In the genomic region with DNA sequence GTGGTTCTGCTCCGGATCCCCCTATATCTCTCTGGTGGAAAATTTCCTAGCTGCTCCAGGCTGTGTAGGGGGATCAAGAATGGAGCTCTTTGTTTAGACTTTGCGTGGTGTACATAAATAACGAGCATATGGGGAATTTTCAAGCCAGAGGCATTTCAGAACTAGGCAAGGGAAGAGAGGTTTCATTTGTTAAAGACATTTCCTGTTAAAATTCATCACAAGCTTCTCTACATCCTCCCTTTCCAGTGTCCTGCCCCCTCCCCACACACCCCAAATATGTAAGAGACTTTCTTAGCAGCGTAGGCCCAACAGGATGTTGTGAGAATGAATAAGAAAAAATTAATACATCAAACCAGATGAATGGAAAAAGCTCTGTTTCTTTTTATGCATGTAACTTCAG, we compare ENCODE assay signal across 28 cellular contexts.
DNase-seq lines count a peak whose midpoint lies in the region; ATAC-seq and TF ChIP-seq lines count a peak whose summit lies in the region.
"Had no signal": no experiment of that assay in that cellular context is flagged by ENCODE, and none has a peak within 500 bp of the region (broad histone marks: within the 10 kb centered on the region; RNA-seq: fewer than 3 reads in every experiment).

No MANE protein-coding gene starts in this region.

- no peaks in the 10 kb centered on the region for H3F3A ChIP-seq in GM23338 (replicated peaks; ENCODE audit: low read depth)

- H3K9me3 Mint-ChIP-seq in activated CD4-positive, alpha-beta T cell treated with anti-CD3 and anti-CD28 coated beads, Interleukin-2, amount 10 ng/mL, durations not matched to agents 24 days and 14 days, result no peaks in the 10 kb centered on the region
- H3K9me3 Mint-ChIP-seq in GM23338, result no peaks in the 10 kb centered on the region
- peaks cover 0 to 11% (median 4%) of the 10 kb centered on the region in 5 experiments for H3K9me3 Mint-ChIP-seq in brain
- H3K9me3 Mint-ChIP-seq in naive thymus-derived CD4-positive, alpha-beta T cell, result peaks cover 0 to 5% (median 0%) of the 10 kb centered on the region in 11 donors
- H3K9me3 Mint-ChIP-seq: immature natural killer cell had no signal

- POLR2A ChIA-PET in naive thymus-derived CD4-positive, alpha-beta T cell (lab: Charles Lee), result interaction anchor here (0.8 kb wide), 1 partner anchor 9 kb away, joined by 3 read pairs; no protein-coding TSS in a partner anchor

- no peaks in the 10 kb centered on the region for H3K27me3 Mint-ChIP-seq in activated CD4-positive, alpha-beta T cell treated with anti-CD3 and anti-CD28 coated beads, Interleukin-2, amount 10 ng/mL, durations not matched to agents 24 days and 14 days
- H3K27me3 Mint-ChIP-seq in GM23338 (ENCODE audit: insufficient read depth, low read depth, poor library complexity), result no peaks in the 10 kb centered on the region
- peaks cover 6% of the 10 kb centered on the region for H3K27me3 Mint-ChIP-seq in brain
- H3K27me3 Mint-ChIP-seq in naive thymus-derived CD4-positive, alpha-beta T cell, result peaks cover 0 to 4% (median 0%) of the 10 kb centered on the region in 5 donors
- H3K27me3 Mint-ChIP-seq: activated naive CD8-positive, alpha-beta T cell treated with anti-CD3 and anti-CD28 coated beads, Interleukin-2, amount 10 ng/mL, durations not matched to agents 7 days and 5 days had no signal

- no peaks in the 10 kb centered on the region for H4K20me1 ChIP-seq in GM23338 (replicated peaks; ENCODE audit: insufficient read depth)

- no peaks in the 10 kb centered on the region for H3K36me3 Mint-ChIP-seq in activated CD4-positive, alpha-beta T cell treated with anti-CD3 and anti-CD28 coated beads, Interleukin-2, amount 10 ng/mL, durations not matched to agents 24 days and 14 days (ENCODE audit: low read depth)
- H3K36me3 Mint-ChIP-seq in GM23338 (ENCODE audit: low read depth) (no peaks in the 10 kb centered on the region), brain (no peaks in the 10 kb centered on the region)
- peaks cover 0 to 1% (median 0%) of the 10 kb centered on the region in 5 donors for H3K36me3 Mint-ChIP-seq in naive thymus-derived CD4-positive, alpha-beta T cell
- H3K36me3 Mint-ChIP-seq: activated naive CD8-positive, alpha-beta T cell treated with anti-CD3 and anti-CD28 coated beads, Interleukin-2, amount 10 ng/mL, durations not matched to agents 7 days and 5 days; CD8-positive, alpha-beta T cell; immature natural killer cell had no signal

- H3K4me3 Mint-ChIP-seq in activated CD4-positive, alpha-beta T cell treated with anti-CD3 and anti-CD28 coated beads, Interleukin-2, amount 10 ng/mL, durations not matched to agents 24 days and 14 days, result no peak overlapping the region
- H3K4me3 Mint-ChIP-seq in GM23338 (no peak overlapping the region), brain (peak overlapping the region in 1 of 5 experiments; percentile 6)
- H3K4me3 Mint-ChIP-seq in naive thymus-derived CD4-positive, alpha-beta T cell, result peak overlapping the region in 1 of 10 donors; percentile 6
- H3K4me3 Mint-ChIP-seq: activated naive CD8-positive, alpha-beta T cell treated with anti-CD3 and anti-CD28 coated beads, Interleukin-2, amount 10 ng/mL, durations not matched to agents 7 days and 5 days; CD8-positive, alpha-beta T cell; immature natural killer cell had no signal

- H3K79me2 ChIP-seq in GM23338 (replicated peaks; ENCODE audit: insufficient read depth), result no peaks in the 10 kb centered on the region

- H3K27ac Mint-ChIP-seq in activated CD4-positive, alpha-beta T cell treated with anti-CD3 and anti-CD28 coated beads, Interleukin-2, amount 10 ng/mL, durations not matched to agents 24 days and 14 days, result peak overlapping the region; percentile 82
- H3K27ac Mint-ChIP-seq in GM23338, result no peak overlapping the region
- H3K27ac Mint-ChIP-seq in brain, result peak overlapping the region in 4 of 5 experiments; percentile 64 to 98 (median 76)
- peak overlapping the region in 6 of 9 donors; percentile 11 to 59 (median 50) for H3K27ac Mint-ChIP-seq in naive thymus-derived CD4-positive, alpha-beta T cell
- H3K27ac Mint-ChIP-seq: activated naive CD8-positive, alpha-beta T cell treated with anti-CD3 and anti-CD28 coated beads, Interleukin-2, amount 10 ng/mL, durations not matched to agents 7 days and 5 days; CD8-positive, alpha-beta T cell; immature natural killer cell had no signal

- peak overlapping the region; percentile 38 for H2AFZ ChIP-seq in GM23338

- no peak overlapping the region for H3K4me3 ChIP-seq in GM23338
- H3K4me3 ChIP-seq in naive thymus-derived CD4-positive, alpha-beta T cell (ENCODE audit: low read length), result no peak overlapping the region
- H3K4me3 ChIP-seq: ascending aorta, esophagus muscularis mucosa, gastrocnemius medialis, SJSA1, skin epidermis had no signal

- H3K4me1 Mint-ChIP-seq in activated CD4-positive, alpha-beta T cell treated with anti-CD3 and anti-CD28 coated beads, Interleukin-2, amount 10 ng/mL, durations not matched to agents 24 days and 14 days, result peaks cover 10% of the 10 kb centered on the region
- H3K4me1 Mint-ChIP-seq in GM23338, result no peaks in the 10 kb centered on the region
- H3K4me1 Mint-ChIP-seq in brain, result peaks cover 19% of the 10 kb centered on the region
- H3K4me1 Mint-ChIP-seq in naive thymus-derived CD4-positive, alpha-beta T cell, result peaks cover 0 to 12% (median 9%) of the 10 kb centered on the region in 7 donors
- H3K4me1 Mint-ChIP-seq: immature natural killer cell had no signal

- no peaks in the 10 kb centered on the region for H3K36me3 ChIP-seq in GM23338 (ENCODE audit: insufficient read depth)
- H3K36me3 ChIP-seq in naive thymus-derived CD4-positive, alpha-beta T cell (ENCODE audit: control insufficient read depth in 2 of 3, insufficient read depth in 3 of 3, low read length in 3 of 3), result no peaks in the 10 kb centered on the region
- H3K36me3 ChIP-seq: ascending aorta, esophagus muscularis mucosa, gastrocnemius medialis, SJSA1 had no signal

- no peaks in the 10 kb centered on the region for H3K9me3 ChIP-seq in naive thymus-derived CD4-positive, alpha-beta T cell (ENCODE audit: control insufficient read depth in 2 of 3, low read length in 3 of 3)
- H3K9me3 ChIP-seq: ascending aorta, esophagus muscularis mucosa, gastrocnemius medialis, SJSA1 had no signal

- intact Hi-C loops in activated CD4-positive, alpha-beta T cell treated with anti-CD3 and anti-CD28 coated beads, Interleukin-2, amount 10 ng/mL, durations not matched to agents 24 days and 14 days (cut with micrococcal nuclease), result loop anchor here (1.0 to 2.0 kb wide), 2 partner anchors 22 to 175 kb away; no protein-coding TSS in a partner anchor
- intact Hi-C loops in naive thymus-derived CD4-positive, alpha-beta T cell (cut with micrococcal nuclease), result no loop called here

- TF ChIP-seq CTCF in GM23338 (conservative IDR thresholded peaks at IDR 0.05; ENCODE audit: low read depth in 2 of 2), result no peak
- no peak for TF ChIP-seq CTCF in brain (conservative IDR thresholded peaks at IDR 0.05)
- TF ChIP-seq CTCF in omental fat pad (IDR thresholded peaks at IDR 0.05), result no peak

- no peaks in the 10 kb centered on the region for H3K27me3 ChIP-seq in GM23338 (ENCODE audit: insufficient read depth)
- no peaks in the 10 kb centered on the region for H3K27me3 ChIP-seq in naive thymus-derived CD4-positive, alpha-beta T cell (ENCODE audit: control insufficient read depth in 2 of 2, insufficient read depth in 2 of 2, low read length in 2 of 2)
- H3K27me3 ChIP-seq: ascending aorta, esophagus muscularis mucosa, gastrocnemius medialis, SJSA1 had no signal

- no peak overlapping the region for H3K27ac ChIP-seq in GM23338 (ENCODE audit: low read depth)
- no peak overlapping the region for H3K27ac ChIP-seq in naive thymus-derived CD4-positive, alpha-beta T cell (ENCODE audit: low read depth, low read length)
- H3K27ac ChIP-seq: ascending aorta, esophagus muscularis mucosa, gastrocnemius medialis, SJSA1 had no signal

- H3K9me2 ChIP-seq in GM23338 (ENCODE audit: insufficient read depth), result no peaks in the 10 kb centered on the region

- ATAC-seq in GM23338 (no peak), omental fat pad (ENCODE audit: low FRiP score) (no peak)
- no peak for ATAC-seq in naive thymus-derived CD4-positive, alpha-beta T cell
- ATAC-seq: CD8-positive, alpha-beta T cell; gastrocnemius medialis; left colon had no signal

- CTCF ChIA-PET in naive thymus-derived CD4-positive, alpha-beta T cell (lab: Charles Lee), result no interaction called here

- H3K4me2 ChIP-seq in GM23338, result no peak overlapping the region

- DNase-seq in activated CD4-positive, alpha-beta T cell treated with anti-CD3 and anti-CD28 coated beads, Interleukin-2, amount 10 ng/mL, durations not matched to agents 24 days and 14 days, result no peak
- DNase-seq in activated CD4-positive, alpha-beta T cell treated with anti-CD3 and anti-CD28 coated beads for 1 hour, result no peak
- DNase-seq in GM23338 (ENCODE audit: low spot score), result no peak
- peak in 5 of 9 donors; percentile 2 to 37 (median 28) for DNase-seq in naive thymus-derived CD4-positive, alpha-beta T cell
- no peak for DNase-seq in NCI-H2227 treated with DMSO at 0.1 percent for 48 hours (lab: John Stamatoyannopoulos, UW)
- no peak for DNase-seq in NCI-H1048 (lab: John Stamatoyannopoulos, UW)
- DNase-seq in omental fat pad (ENCODE audit: low spot score), result no peak
- DNase-seq: activated CD4-positive, CD25-positive, alpha-beta regulatory T cell treated with anti-CD3 and anti-CD28 coated beads, Interleukin-2, amount 50 U/mL, for 72 hours; activated naive CD8-positive, alpha-beta T cell treated with anti-CD3 and anti-CD28 coated beads, Interleukin-2, amount 10 ng/mL, durations not matched to agents 7 days and 5 days; AML-193; caudate nucleus; CD8-positive, alpha-beta T cell; cortex of kidney; DMS153; gastrocnemius medialis; hippocampal formation; immature natural killer cell; left colon; NCI-H1092 treated with DMSO at 0.1 percent for 48 hours; NCI-H2029; NCI-H345; NCI-H774; occipital lobe had no signal

- H3K4me1 ChIP-seq in GM23338 (ENCODE audit: insufficient read depth), result no peaks in the 10 kb centered on the region
- H3K4me1 ChIP-seq in naive thymus-derived CD4-positive, alpha-beta T cell (ENCODE audit: control insufficient read depth in 2 of 2, insufficient read depth in 2 of 2, low read length in 2 of 2), result peaks cover 0 to 4% of the 10 kb centered on the region in 2 donors
- H3K4me1 ChIP-seq: ascending aorta, gastrocnemius medialis, SJSA1 had no signal

TF ChIP-seq in GM23338, 12 proteins besides CTCF, POLR2A, EP300 and RAD21 (continues in another document):
- TF ChIP-seq JUNB (IDR thresholded peaks at IDR 0.05; ENCODE audit: unreplicated experiment), result no peak
- TF ChIP-seq CREB1 (CRISPR knock-in tag; IDR thresholded peaks at IDR 0.05; ENCODE audit: low read depth), result no peak

Comparison
In these comparisons a context has a peak if more than half of its experiments do, and no peak if none do; other contexts are left out.
1. DNase-seq: peak in naive thymus-derived CD4-positive, alpha-beta T cell (5 of 9); none in activated CD4-positive, alpha-beta T cell treated with anti-CD3 and anti-CD28 coated beads, Interleukin-2, amount 10 ng/mL, durations not matched to agents 24 days and 14 days (single experiment), activated CD4-positive, alpha-beta T cell treated with anti-CD3 and anti-CD28 coated beads for 1 hour (single experiment), GM23338 (single experiment), NCI-H2227 treated with DMSO at 0.1 percent for 48 hours (single experiment), NCI-H1048 (single experiment) and omental fat pad (single experiment).